In genomic region chr13:83220241-83220640, GRCh38 we compare ENCODE assay signal across 18 cellular contexts.
DNase-seq lines count a peak whose midpoint lies in the region; ATAC-seq and TF ChIP-seq lines count a peak whose summit lies in the region.
"Had no signal": no experiment of that assay in that cellular context is flagged by ENCODE, and none has a peak within 500 bp of the region (broad histone marks: within the 10 kb centered on the region; RNA-seq: fewer than 3 reads in every experiment).

No MANE protein-coding gene starts in this region.

- no peaks in the 10 kb centered on the region for H3K79me2 ChIP-seq in MM.1S (ENCODE audit: low read length)

- peaks cover 28% of the 10 kb centered on the region for H3K4me1 ChIP-seq in MM.1S (ENCODE audit: low read length)
- H3K4me1 ChIP-seq: A549, BE2C had no signal

- no peaks in the 10 kb centered on the region for H3K9me3 ChIP-seq in MM.1S (replicated peaks; ENCODE audit: insufficient read depth, low read length)
- H3K9me3 ChIP-seq: A549, BE2C had no signal

- H2AFZ ChIP-seq in MM.1S (ENCODE audit: low read length), result no peak overlapping the region
- H2AFZ ChIP-seq: PC-9 had no signal

- H3K9ac ChIP-seq in MM.1S (ENCODE audit: low read length), result peak overlapping the region; percentile 7; the same call in 1 of the 2 replicates

- H3K4me3 ChIP-seq in MM.1S (ENCODE audit: low read length), result peak overlapping the region; percentile 31; the same call in 1 of the 2 replicates
- H3K4me3 ChIP-seq in foreskin fibroblast (ENCODE audit: low read depth in 1 of 2, low read length in 2 of 2), result no peak overlapping the region
- H3K4me3 ChIP-seq: A549, PC-9 had no signal

- no peaks in the 10 kb centered on the region for H3K9me2 ChIP-seq in MM.1S (replicated peaks; ENCODE audit: insufficient read depth, low read length)

- peak overlapping the region; percentile 85 for H3K27ac ChIP-seq in MM.1S (ENCODE audit: low read length)
- H3K27ac ChIP-seq: A549, PC-9, RWPE1 had no signal

- no peak for ATAC-seq in activated CD4-positive, CD25-positive, alpha-beta regulatory T cell treated with anti-CD3 and anti-CD28 coated beads, Interleukin-2, amount 50 U/mL, for 24 hours
- ATAC-seq: A549 had no signal

- TF ChIP-seq CTCF in MM.1S (IDR thresholded peaks at IDR 0.05; ENCODE audit: low read length) (no peak), foreskin fibroblast (IDR thresholded peaks at IDR 0.05; ENCODE audit: low read depth, low read length) (no peak)

- no peaks in the 10 kb centered on the region for H4K20me1 ChIP-seq in MM.1S (ENCODE audit: insufficient read depth, low read length)

- H3K27me3 ChIP-seq in MM.1S (replicated peaks; ENCODE audit: insufficient read depth, low read length), result 0 out of 2 replicates have a peak, but pooled peaks cover 4% of the 10 kb centered on the region
- H3K27me3 ChIP-seq: BE2C had no signal

- H3F3A ChIP-seq in MM.1S (ENCODE audit: insufficient read depth, low read length), result peaks cover 34% of the 10 kb centered on the region

- DNase-seq in HCEC 1CT, result peak; percentile 21
- peak; percentile 80 for DNase-seq in MM.1S
- peak; percentile 20 for DNase-seq in amniotic epithelial cell (ENCODE audit: low read depth)
- peak; percentile 42 to 70 for DNase-seq in foreskin fibroblast
- DNase-seq in stimulated activated CD4-positive, alpha-beta T cell treated with anti-CD3 and anti-CD28 coated beads, Interleukin-4, amount 100 ng/mL, for 24 hours, result no peak
- no peak for DNase-seq in DMS153 treated with DMSO at 0.1 percent for 48 hours (lab: John Stamatoyannopoulos, UW; ENCODE audit: unreplicated experiment)
- DNase-seq: BE2C, DMS79, H9, NCI-H1417, NCI-H1694 treated with DMSO at 0.1 percent for 48 hours, NCI-H2081 treated with DMSO at 0.1 percent for 48 hours, NCI-H446 treated with DMSO at 0.1 percent for 48 hours, NCI-H526 treated with DMSO at 0.1 percent for 48 hours, PC-9 had no signal

- H3K4me2 ChIP-seq in MM.1S (ENCODE audit: low read depth, low read length), result peak overlapping the region; percentile 51
- H3K4me2 ChIP-seq: A549, PC-9 had no signal

- no peaks in the 10 kb centered on the region for H3K36me3 ChIP-seq in MM.1S (replicated peaks; ENCODE audit: insufficient read depth, low read length)
- H3K36me3 ChIP-seq: BE2C had no signal

Comparison
In these comparisons a context has a peak if more than half of its experiments do, and no peak if none do; other contexts are left out.
1. DNase-seq: peak in HCEC 1CT (single experiment), MM.1S (single experiment), amniotic epithelial cell (single experiment) and foreskin fibroblast (2 of 2); none in stimulated activated CD4-positive, alpha-beta T cell treated with anti-CD3 and anti-CD28 coated beads, Interleukin-4, amount 100 ng/mL, for 24 hours (single experiment) and DMS153 treated with DMSO at 0.1 percent for 48 hours (single experiment).